ENCODE assay signal across 1 cellular context in the genomic region with DNA sequence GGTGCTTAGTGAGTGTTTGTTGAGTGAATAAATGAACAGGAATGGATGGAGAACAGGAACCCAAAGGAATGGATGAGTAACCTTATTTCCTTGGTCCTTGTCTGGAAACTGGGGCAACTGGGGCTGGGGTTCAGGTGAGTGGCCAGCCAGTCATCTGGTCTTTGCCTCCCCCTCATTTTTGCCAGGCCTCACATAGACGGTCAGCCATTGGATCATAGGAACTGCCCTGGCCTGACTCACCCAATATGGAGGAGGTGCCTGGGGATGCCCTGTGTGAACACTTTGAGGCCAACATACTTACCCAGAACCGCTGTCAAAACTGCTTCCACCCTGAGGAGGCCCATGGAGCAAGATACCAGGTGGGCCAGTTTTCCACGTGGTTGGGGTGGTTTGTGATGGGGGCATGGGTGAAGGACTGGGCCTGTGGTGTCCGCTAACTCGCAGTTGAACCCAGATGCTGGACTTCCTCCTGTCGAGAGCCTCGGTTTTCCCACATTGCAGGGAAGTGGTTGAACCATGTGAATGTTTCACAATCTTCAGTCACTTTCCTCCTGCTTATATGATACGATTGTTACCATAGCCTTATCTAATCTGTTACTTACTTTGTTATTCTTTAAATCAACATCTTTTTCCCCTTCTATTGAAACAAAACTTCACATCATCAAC.
A peak's percentile ranks its signal among the peaks of the same experiment; 100 is the strongest.
TF ChIP-seq lines count a peak whose summit lies in the region.

No MANE protein-coding gene starts in this region.

TF ChIP-seq in K562, 482 proteins besides CTCF, POLR2A, EP300 and RAD21:
- TF ChIP-seq ZNF75A (CRISPR knock-in tag; IDR thresholded peaks at IDR 0.05) (peak; percentile 91), SIN3B (IDR thresholded peaks at IDR 0.05; ENCODE audit: low read depth) (no peak), ZNF184 (CRISPR knock-in tag; IDR thresholded peaks at IDR 0.05) (no peak), ZNF644 (tag; IDR thresholded peaks at IDR 0.05; ENCODE audit: low read depth) (no peak)
TF ChIP-seq in K562: peak in this region for 1.
